ENCODE assay signal across 2 cellular contexts in the genomic region with DNA sequence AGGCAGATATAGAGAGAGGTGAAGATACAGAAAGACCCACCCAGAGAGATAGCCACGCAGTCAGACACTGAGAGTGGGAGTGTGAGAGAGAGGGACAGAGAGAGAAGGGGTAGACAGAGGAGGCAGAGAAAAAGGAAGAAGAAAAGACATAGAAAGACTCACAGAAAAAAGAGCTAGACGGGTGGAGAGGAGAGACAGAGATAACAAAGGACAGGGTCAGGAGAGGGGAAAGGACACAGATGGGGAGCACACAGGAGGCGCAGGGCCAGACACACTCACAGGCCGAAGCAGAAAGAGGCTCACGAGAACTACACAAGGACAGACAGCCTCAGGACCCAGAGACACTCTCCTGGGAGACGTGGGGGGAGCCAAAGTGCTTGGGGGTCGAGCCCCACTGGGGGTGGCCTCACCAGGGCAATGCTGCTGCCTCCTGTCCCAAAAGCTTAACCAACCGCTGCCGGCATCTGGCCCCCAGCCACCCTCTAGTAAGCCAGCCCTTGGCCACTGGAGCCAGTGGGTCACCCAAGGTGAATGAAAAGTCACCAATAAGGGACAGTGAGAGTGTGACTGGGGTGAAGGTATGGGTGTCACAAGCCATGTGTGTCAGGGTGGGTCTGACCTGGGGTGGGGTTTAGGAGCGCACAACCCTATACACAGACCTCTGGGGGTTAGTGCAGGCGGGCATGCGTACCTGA.
TF ChIP-seq lines count a peak whose summit lies in the region.

No MANE protein-coding gene starts in this region.

TF ChIP-seq in HEK293, 187 proteins besides CTCF, POLR2A, EP300 and RAD21:
- TF ChIP-seq, protein P1, sequence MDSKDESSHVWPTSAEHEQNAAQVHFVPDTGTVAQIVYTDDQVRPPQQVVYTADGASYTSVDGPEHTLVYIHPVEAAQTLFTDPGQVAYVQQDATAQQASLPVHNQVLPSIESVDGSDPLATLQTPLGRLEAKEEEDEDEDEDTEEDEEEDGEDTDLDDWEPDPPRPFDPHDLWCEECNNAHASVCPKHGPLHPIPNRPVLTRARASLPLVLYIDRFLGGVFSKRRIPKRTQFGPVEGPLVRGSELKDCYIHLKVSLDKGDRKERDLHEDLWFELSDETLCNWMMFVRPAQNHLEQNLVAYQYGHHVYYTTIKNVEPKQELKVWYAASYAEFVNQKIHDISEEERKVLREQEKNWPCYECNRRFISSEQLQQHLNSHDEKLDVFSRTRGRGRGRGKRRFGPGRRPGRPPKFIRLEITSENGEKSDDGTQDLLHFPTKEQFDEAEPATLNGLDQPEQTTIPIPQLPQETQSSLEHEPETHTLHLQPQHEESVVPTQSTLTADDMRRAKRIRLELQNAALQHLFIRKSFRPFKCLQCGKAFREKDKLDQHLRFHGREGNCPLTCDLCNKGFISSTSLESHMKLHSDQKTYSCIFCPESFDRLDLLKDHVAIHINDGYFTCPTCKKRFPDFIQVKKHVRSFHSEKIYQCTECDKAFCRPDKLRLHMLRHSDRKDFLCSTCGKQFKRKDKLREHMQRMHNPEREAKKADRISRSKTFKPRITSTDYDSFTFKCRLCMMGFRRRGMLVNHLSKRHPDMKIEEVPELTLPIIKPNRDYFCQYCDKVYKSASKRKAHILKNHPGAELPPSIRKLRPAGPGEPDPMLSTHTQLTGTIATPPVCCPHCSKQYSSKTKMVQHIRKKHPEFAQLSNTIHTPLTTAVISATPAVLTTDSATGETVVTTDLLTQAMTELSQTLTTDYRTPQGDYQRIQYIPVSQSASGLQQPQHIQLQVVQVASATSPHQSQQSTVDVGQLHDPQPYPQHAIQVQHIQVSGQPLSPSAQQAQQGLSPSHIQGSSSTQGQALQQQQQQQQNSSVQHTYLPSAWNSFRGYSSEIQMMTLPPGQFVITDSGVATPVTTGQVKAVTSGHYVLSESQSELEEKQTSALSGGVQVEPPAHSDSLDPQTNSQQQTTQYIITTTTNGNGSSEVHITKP (tag by site-specific recombination; IDR thresholded peaks at IDR 0.05): no peak
- TF ChIP-seq OVOL3 (tag by site-specific recombination; IDR thresholded peaks at IDR 0.05) (no peak), GLIS2 (tag by site-specific recombination; IDR thresholded peaks at IDR 0.05) (peak; percentile 23; the same call in 1 of the 2 replicates)

TF ChIP-seq in H1, 55 proteins besides CTCF, POLR2A, EP300 and RAD21:
- no peak for TF ChIP-seq POLR2AphosphoS5 (IDR thresholded peaks at IDR 0.05; ENCODE audit: low read depth, low read length)
- TF ChIP-seq GABPA (IDR thresholded peaks at IDR 0.05; ENCODE audit: borderline replicate concordance, insufficient read depth, low read length): no peak
- no peak for TF ChIP-seq SIN3A (conservative IDR thresholded peaks at IDR 0.05 in 1 of 2, IDR thresholded peaks at IDR 0.05 in 1 of 2; ENCODE audit: low read depth in 1 of 2, low read length in 2 of 2)
- TF ChIP-seq SUZ12 (IDR thresholded peaks at IDR 0.05; ENCODE audit: low read length): no peak
- no peak for TF ChIP-seq BCL11A (IDR thresholded peaks at IDR 0.05; ENCODE audit: low read depth in 2 of 2, low read length in 2 of 2)
- TF ChIP-seq TAF1 (IDR thresholded peaks at IDR 0.05; ENCODE audit: low read depth, low read length): no peak
- TF ChIP-seq CTBP2 (IDR thresholded peaks at IDR 0.05; ENCODE audit: borderline replicate concordance, insufficient read depth, insufficient read length, low read length): no peak
- TF ChIP-seq CBX8 (IDR thresholded peaks at IDR 0.05; ENCODE audit: borderline replicate concordance, low read depth, low read length): no peak
- no peak for TF ChIP-seq TBP (IDR thresholded peaks at IDR 0.05; ENCODE audit: low read depth, low read length)
- TF ChIP-seq ZNF274 (IDR thresholded peaks at IDR 0.05; ENCODE audit: borderline replicate concordance, extremely low read depth, low read length): no peak
- TF ChIP-seq SP4 (IDR thresholded peaks at IDR 0.05; ENCODE audit: low read length): no peak
- no peak for TF ChIP-seq JUN (IDR thresholded peaks at IDR 0.05; ENCODE audit: low read depth, low read length)
- no peak for TF ChIP-seq ASH2L (IDR thresholded peaks at IDR 0.05; ENCODE audit: low read length)
- TF ChIP-seq KDM1A (IDR thresholded peaks at IDR 0.05; ENCODE audit: borderline replicate concordance, low read length): no peak
